ENCODE assay signal across 18 cellular contexts in the genomic region with DNA sequence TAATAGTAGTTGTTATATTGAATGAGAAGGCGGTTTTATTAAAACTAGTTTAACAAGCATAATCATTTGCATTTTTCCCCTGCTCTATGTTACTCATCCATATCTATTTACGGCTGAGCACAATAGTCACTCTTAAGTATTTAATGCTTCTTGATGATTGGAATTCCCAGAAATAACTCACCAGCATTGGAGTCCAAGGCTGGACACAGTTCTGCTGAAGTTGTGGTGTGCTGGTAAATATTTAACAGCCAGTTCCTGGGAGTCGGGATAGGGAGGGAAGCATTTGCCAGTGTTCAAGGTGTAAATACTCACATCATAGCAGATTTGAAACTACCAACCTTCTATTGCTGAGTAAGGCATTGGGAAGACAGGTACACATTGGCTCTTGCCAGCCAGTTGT.
A peak's percentile ranks its signal among the peaks of the same experiment; 100 is the strongest.
DNase-seq lines count a peak whose midpoint lies in the region; ATAC-seq and TF ChIP-seq lines count a peak whose summit lies in the region.
"Had no signal": no experiment of that assay in that cellular context is flagged by ENCODE, and none has a peak within 500 bp of the region (broad histone marks: within the 10 kb centered on the region; RNA-seq: fewer than 3 reads in every experiment).

No MANE protein-coding gene starts in this region.

- 52% methylated on average over 3 of the region's 3 CpGs for WGBS in right lobe of liver (ENCODE audit: insufficient coverage, low coverage, low lambda C conversion rate, missing lambda C conversion rate)

- CTCF ChIA-PET in Calu3 (lab: Charles Lee): no interaction called here

- no TSS peak for BruUV-seq in Calu3 (replicated peaks; lab: Mats Ljungman, UMichigan)

- H3K9me3 Mint-ChIP-seq in Calu3 (ENCODE audit: low read depth, unreplicated experiment): peaks cover 2% of the 10 kb centered on the region
- H3K9me3 Mint-ChIP-seq: activated naive CD8-positive, alpha-beta T cell treated with anti-CD3 and anti-CD28 coated beads for 36 hours; IgD-negative memory B cell; T-helper 1 cell treated with Interleukin-12 subunit alpha and Interleukin-12 subunit beta and Interleukin-4 antibody, amounts not matched to agents 30 μg/mL and 1 μg/mL, for 36 hours had no signal

- intact Hi-C loops in Calu3 (cut with micrococcal nuclease; ENCODE audit: unreplicated experiment): loop anchor here (5.0 to 10.0 kb wide), 2 partner anchors 53 to 260 kb away; no protein-coding TSS in a partner anchor
- intact Hi-C loops in right lobe of liver (cut with DNase I): no loop called here

- no peaks in the 10 kb centered on the region for H3K27me3 ChIP-seq in right lobe of liver
- H3K27me3 ChIP-seq in effector memory CD4-positive, alpha-beta T cell (replicated peaks; ENCODE audit: control insufficient read depth, insufficient read depth, low read length, poor library complexity, severe bottlenecking): no peaks in the 10 kb centered on the region
- H3K27me3 ChIP-seq: BLaER1, upper lobe of left lung had no signal

- H3K27me3 Mint-ChIP-seq in Calu3 (ENCODE audit: unreplicated experiment): no peaks in the 10 kb centered on the region

- peaks cover 58% of the 10 kb centered on the region for H3K4me1 Mint-ChIP-seq in Calu3 (ENCODE audit: low read depth, unreplicated experiment)
- H3K4me1 Mint-ChIP-seq: IgD-negative memory B cell had no signal

- DNase-seq in Calu3: peak; percentile 38
- peak; percentile 85 to 92 for DNase-seq in NCI-H526 (lab: John Stamatoyannopoulos, UW)
- DNase-seq in dermis blood vessel endothelial cell: peak; percentile 33
- DNase-seq in right lobe of liver: peak in 1 of 3 donors; percentile 44
- no peak for DNase-seq in NCI-H2227 treated with DMSO at 0.1 percent for 48 hours (lab: John Stamatoyannopoulos, UW)
- DNase-seq in middle frontal gyrus (ENCODE audit: extremely low spot score, low spot score): no peak
- DNase-seq in effector memory CD4-positive, alpha-beta T cell: no peak
- DNase-seq: activated naive CD8-positive, alpha-beta T cell treated with anti-CD3 and anti-CD28 coated beads for 36 hours; cortex of kidney; NCI-H1417 treated with DMSO at 0.1 percent for 48 hours; NCI-H510A; psoas muscle; stimulated activated CD4-positive, alpha-beta T cell treated with anti-CD3 and anti-CD28 coated beads, Interleukin-2, amount 100 ng/mL, for 24 hours; upper lobe of left lung had no signal

- no peak overlapping the region for H3K27ac ChIP-seq in right lobe of liver
- no peak overlapping the region for H3K27ac ChIP-seq in effector memory CD4-positive, alpha-beta T cell (ENCODE audit: insufficient read depth, low read length, poor library complexity, severe bottlenecking)
- H3K27ac ChIP-seq: BLaER1, psoas muscle, upper lobe of left lung had no signal

- no peak overlapping the region for H3K4me3 ChIP-seq in right lobe of liver
- no peak overlapping the region for H3K4me3 ChIP-seq in effector memory CD4-positive, alpha-beta T cell (ENCODE audit: insufficient read depth, low read depth, low read length, poor library complexity, severe bottlenecking)
- H3K4me3 ChIP-seq: BLaER1, psoas muscle, upper lobe of left lung had no signal

- no peaks in the 10 kb centered on the region for H3K36me3 ChIP-seq in right lobe of liver
- H3K36me3 ChIP-seq in effector memory CD4-positive, alpha-beta T cell (ENCODE audit: control insufficient read depth, insufficient read depth, low read length): no peaks in the 10 kb centered on the region
- H3K36me3 ChIP-seq: BLaER1, upper lobe of left lung had no signal

- H3K9me3 ChIP-seq in right lobe of liver: no peaks in the 10 kb centered on the region
- no peaks in the 10 kb centered on the region for H3K9me3 ChIP-seq in effector memory CD4-positive, alpha-beta T cell (ENCODE audit: control insufficient read depth, low read length)
- H3K9me3 ChIP-seq: BLaER1, psoas muscle, upper lobe of left lung had no signal

- peak overlapping the region; percentile 62 for H3K4me3 Mint-ChIP-seq in Calu3 (ENCODE audit: low read depth, unreplicated experiment)
- H3K4me3 Mint-ChIP-seq: activated naive CD8-positive, alpha-beta T cell treated with anti-CD3 and anti-CD28 coated beads for 36 hours; IgD-negative memory B cell; T-helper 1 cell treated with Interleukin-12 subunit alpha and Interleukin-12 subunit beta and Interleukin-4 antibody, amounts not matched to agents 30 μg/mL and 1 μg/mL, for 36 hours had no signal

- TF ChIP-seq CTCF in Calu3 (IDR thresholded peaks at IDR 0.05; ENCODE audit: unreplicated experiment): no peak
- no peak for TF ChIP-seq CTCF in right lobe of liver (IDR thresholded peaks at IDR 0.05)

- no peak for TF ChIP-seq POLR2A in right lobe of liver (IDR thresholded peaks at IDR 0.05)

- peaks cover 0 to 18% (median 7%) of the 10 kb centered on the region in 4 donors for H3K4me1 ChIP-seq in right lobe of liver
- no peaks in the 10 kb centered on the region for H3K4me1 ChIP-seq in effector memory CD4-positive, alpha-beta T cell (ENCODE audit: control insufficient read depth, insufficient read depth, low read length, poor library complexity, severe bottlenecking)
- H3K4me1 ChIP-seq: BLaER1, psoas muscle, upper lobe of left lung had no signal

- H3K36me3 Mint-ChIP-seq in Calu3 (ENCODE audit: insufficient read depth, unreplicated experiment): peaks cover 5% of the 10 kb centered on the region
- H3K36me3 Mint-ChIP-seq: activated naive CD8-positive, alpha-beta T cell treated with anti-CD3 and anti-CD28 coated beads for 36 hours; IgD-negative memory B cell had no signal

- ATAC-seq in right lobe of liver: peak; percentile 87 to 89 (median 88)
- ATAC-seq in GM18519 (IDR thresholded peaks at IDR 0.05; ENCODE audit: low FRiP score, unreplicated experiment): no peak
- ATAC-seq: psoas muscle had no signal

- H3K27ac Mint-ChIP-seq in Calu3 (ENCODE audit: unreplicated experiment): peak overlapping the region; percentile 31
- H3K27ac Mint-ChIP-seq: activated naive CD8-positive, alpha-beta T cell treated with anti-CD3 and anti-CD28 coated beads for 36 hours; IgD-negative memory B cell had no signal

Comparison
In these comparisons a context has a peak if more than half of its experiments do, and no peak if none do; other contexts are left out.
1. DNase-seq: peak in Calu3 (single experiment), NCI-H526 (2 of 2) and dermis blood vessel endothelial cell (single experiment); none in NCI-H2227 treated with DMSO at 0.1 percent for 48 hours (single experiment), middle frontal gyrus (single experiment) and effector memory CD4-positive, alpha-beta T cell (0 of 3).